ENCODE assay signal across 14 cellular contexts in genomic region chr10:113362645-113363091, GRCh38.
DNase-seq lines count a peak whose midpoint lies in the region; ATAC-seq and TF ChIP-seq lines count a peak whose summit lies in the region.
"Had no signal": no experiment of that assay in that cellular context is flagged by ENCODE, and none has a peak within 500 bp of the region (broad histone marks: within the 10 kb centered on the region; RNA-seq: fewer than 3 reads in every experiment).

No MANE protein-coding gene starts in this region.

- peaks cover 0 to 9% (median 0%) of the 10 kb centered on the region in 3 donors for H3K36me3 Mint-ChIP-seq in naive thymus-derived CD8-positive, alpha-beta T cell

- H2BK5ac ChIP-seq in mesendoderm (ENCODE audit: low read length), result no peak overlapping the region

- H3K4me2 ChIP-seq in mesendoderm (ENCODE audit: low read length), result no peak overlapping the region

- peaks cover 5 to 14% (median 7%) of the 10 kb centered on the region in 4 donors for H3K4me1 Mint-ChIP-seq in naive thymus-derived CD8-positive, alpha-beta T cell

- no peak for TF ChIP-seq CTCF in AG10803 (conservative IDR thresholded peaks at IDR 0.05; ENCODE audit: low read length)
- no peak for TF ChIP-seq CTCF in colonic mucosa (IDR thresholded peaks at IDR 0.05)

- no peak overlapping the region for H2BK120ac ChIP-seq in mesendoderm (ENCODE audit: low read depth, low read length)

- no peak overlapping the region for H2AK5ac ChIP-seq in mesendoderm (ENCODE audit: low read length)

- no peak overlapping the region for H4K5ac ChIP-seq in mesendoderm (ENCODE audit: low read length)

- intact Hi-C loops in colonic mucosa (cut with DNase I), result no loop called here

- no peak overlapping the region for H4K8ac ChIP-seq in mesendoderm (ENCODE audit: low read depth, low read length)

- no peak overlapping the region for H3K18ac ChIP-seq in mesendoderm (ENCODE audit: low read length)

- H3K56ac ChIP-seq in mesendoderm (ENCODE audit: low read length), result no peak overlapping the region

- no peak overlapping the region for H3K27ac ChIP-seq in colonic mucosa
- H3K27ac ChIP-seq in mesendoderm (ENCODE audit: low read depth, low read length), result no peak overlapping the region
- H3K27ac ChIP-seq: adrenal gland, SJCRH30, WERI-Rb-1 had no signal

- no peaks in the 10 kb centered on the region for H3K79me2 ChIP-seq in mesendoderm (ENCODE audit: control insufficient read depth, insufficient read depth, low read length)

- H3K9ac ChIP-seq in colonic mucosa (ENCODE audit: low read depth in 2 of 2, low read length in 2 of 2) (no peak overlapping the region), mesendoderm (ENCODE audit: low read length) (no peak overlapping the region)

- H3K27me3 Mint-ChIP-seq in naive thymus-derived CD8-positive, alpha-beta T cell, result peaks cover 0 to 6% (median 0%) of the 10 kb centered on the region in 5 donors

- H3K36me3 ChIP-seq in MG63 (no peaks in the 10 kb centered on the region), colonic mucosa (no peaks in the 10 kb centered on the region), mesendoderm (ENCODE audit: control insufficient read depth, insufficient read depth, low read length) (no peaks in the 10 kb centered on the region)
- H3K36me3 ChIP-seq: adrenal gland, SJCRH30, tibial nerve, WERI-Rb-1 had no signal

- H3K4ac ChIP-seq in mesendoderm (ENCODE audit: low read depth, low read length), result no peak overlapping the region

- H3K4me1 ChIP-seq in colonic mucosa (no peaks in the 10 kb centered on the region), mesendoderm (ENCODE audit: control insufficient read depth, low read depth, low read length) (peaks cover 3% of the 10 kb centered on the region)
- H3K4me1 ChIP-seq: SJCRH30 had no signal

- H3K79me1 ChIP-seq in mesendoderm (ENCODE audit: low read length), result no peaks in the 10 kb centered on the region

- POLR2A ChIA-PET in naive thymus-derived CD8-positive, alpha-beta T cell (lab: Charles Lee), result no interaction called here

- peak overlapping the region in 1 of 10 donors; percentile 3 for H3K27ac Mint-ChIP-seq in naive thymus-derived CD8-positive, alpha-beta T cell

- H3K27me3 ChIP-seq in MG63 (no peaks in the 10 kb centered on the region), colonic mucosa (no peaks in the 10 kb centered on the region), mesendoderm (ENCODE audit: insufficient read depth, low read length, poor library complexity) (no peaks in the 10 kb centered on the region)
- H3K27me3 ChIP-seq: adrenal gland, SJCRH30, tibial nerve had no signal

- ATAC-seq in GM18867 (IDR thresholded peaks at IDR 0.05; ENCODE audit: unreplicated experiment), result no peak
- no peak for ATAC-seq in naive thymus-derived CD8-positive, alpha-beta T cell

- no peak overlapping the region for H3K23ac ChIP-seq in mesendoderm (ENCODE audit: low read length)

- no peak overlapping the region for H3K4me3 Mint-ChIP-seq in naive thymus-derived CD8-positive, alpha-beta T cell

- H3K9me3 ChIP-seq in MG63 (no peaks in the 10 kb centered on the region; the same call in 1 of the 2 replicates), colonic mucosa (no peaks in the 10 kb centered on the region)
- H3K9me3 ChIP-seq: adrenal gland, SJCRH30 had no signal

- peaks cover 0 to 8% (median 0%) of the 10 kb centered on the region in 9 donors for H3K9me3 Mint-ChIP-seq in naive thymus-derived CD8-positive, alpha-beta T cell

- DNase-seq in AG10803 (ENCODE audit: low read depth), result peak; percentile 70
- DNase-seq in MG63, result peak; percentile 56
- DNase-seq in colonic mucosa, result peak; percentile 21
- peak; percentile 38 for DNase-seq in mesendoderm
- DNase-seq in activated T-cell treated with anti-CD3 and anti-CD28 coated beads, Interleukin-2, amount 50 U/mL, for 48 hours, result no peak
- DNase-seq in naive thymus-derived CD8-positive, alpha-beta T cell, result no peak
- DNase-seq in effector CD8-positive, alpha-beta T cell (lab: John Stamatoyannopoulos, UW), result no peak
- DNase-seq: Karpas-422, NCI-H2227 treated with DMSO at 0.1 percent for 48 hours, WERI-Rb-1 had no signal

- H2BK15ac ChIP-seq in mesendoderm (replicated peaks; ENCODE audit: low read depth), result no peak overlapping the region

- no peak overlapping the region for H3K4me3 ChIP-seq in AG10803 (ENCODE audit: low read length)
- no peak overlapping the region for H3K4me3 ChIP-seq in MG63
- no peak overlapping the region for H3K4me3 ChIP-seq in colonic mucosa
- H3K4me3 ChIP-seq in mesendoderm (ENCODE audit: low read length), result no peak overlapping the region
- H3K4me3 ChIP-seq: adrenal gland, SJCRH30, tibial nerve had no signal

Comparison
In these comparisons a context has a peak if more than half of its experiments do, and no peak if none do; other contexts are left out.
1. DNase-seq: peak in AG10803 (single experiment), MG63 (single experiment), colonic mucosa (single experiment) and mesendoderm (single experiment); none in activated T-cell treated with anti-CD3 and anti-CD28 coated beads, Interleukin-2, amount 50 U/mL, for 48 hours (0 of 2), naive thymus-derived CD8-positive, alpha-beta T cell (0 of 10) and effector CD8-positive, alpha-beta T cell (single experiment).